In the genomic region with DNA sequence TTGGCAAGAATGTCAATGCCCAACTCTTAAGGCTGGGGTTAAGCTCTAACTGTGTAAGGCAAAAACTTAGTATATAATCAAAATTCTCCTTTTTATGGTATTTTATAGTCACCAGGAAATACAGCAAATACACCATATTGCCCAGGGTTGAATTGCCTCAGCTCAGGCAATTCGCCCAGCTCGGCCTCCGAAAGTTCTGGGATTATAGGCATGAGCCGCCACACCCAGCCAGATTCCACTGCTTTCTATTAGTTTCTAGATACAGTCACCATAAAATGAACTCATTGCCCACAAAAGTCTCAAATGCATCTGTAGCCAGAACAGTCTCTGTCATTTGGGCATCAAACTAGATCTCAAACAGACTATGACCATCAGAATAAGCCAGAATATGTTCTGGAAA, we compare ENCODE assay signal across 1 cellular context.
TF ChIP-seq lines count a peak whose summit lies in the region.

No MANE protein-coding gene starts in this region.

TF ChIP-seq in H1, 55 proteins besides CTCF, POLR2A, EP300 and RAD21:
- TF ChIP-seq ASH2L (IDR thresholded peaks at IDR 0.05; ENCODE audit: low read length) (no peak), SP4 (IDR thresholded peaks at IDR 0.05; ENCODE audit: low read length) (no peak), CBX8 (IDR thresholded peaks at IDR 0.05; ENCODE audit: borderline replicate concordance, low read depth, low read length) (no peak), KDM4A (IDR thresholded peaks at IDR 0.05; ENCODE audit: low read depth, low read length, severe bottlenecking) (no peak), CEBPB (IDR thresholded peaks at IDR 0.05; ENCODE audit: low read depth, low read length) (no peak), TAF1 (IDR thresholded peaks at IDR 0.05; ENCODE audit: low read depth, low read length) (no peak), HDAC6 (IDR thresholded peaks at IDR 0.05; ENCODE audit: low read depth, low read length) (no peak), RNF2 (IDR thresholded peaks at IDR 0.05; ENCODE audit: borderline replicate concordance, low read depth, low read length, missing control alignments, poor library complexity, severe bottlenecking) (no peak), SAP30 (IDR thresholded peaks at IDR 0.05; ENCODE audit: insufficient read depth, insufficient replicate concordance, low read length) (no peak), SRF (IDR thresholded peaks at IDR 0.05; ENCODE audit: low read depth, low read length) (no peak), BRCA1 (IDR thresholded peaks at IDR 0.05; ENCODE audit: low read depth, low read length) (no peak), CTBP2 (IDR thresholded peaks at IDR 0.05; ENCODE audit: borderline replicate concordance, insufficient read depth, insufficient read length, low read length) (no peak), TBP (IDR thresholded peaks at IDR 0.05; ENCODE audit: low read depth, low read length) (no peak), YY1 (IDR thresholded peaks at IDR 0.05; ENCODE audit: low read depth, low read length) (no peak), CREB1 (IDR thresholded peaks at IDR 0.05) (no peak), EZH2 (IDR thresholded peaks at IDR 0.05; ENCODE audit: low read depth, low read length, severe bottlenecking) (no peak)
- TF ChIP-seq, protein P1, sequence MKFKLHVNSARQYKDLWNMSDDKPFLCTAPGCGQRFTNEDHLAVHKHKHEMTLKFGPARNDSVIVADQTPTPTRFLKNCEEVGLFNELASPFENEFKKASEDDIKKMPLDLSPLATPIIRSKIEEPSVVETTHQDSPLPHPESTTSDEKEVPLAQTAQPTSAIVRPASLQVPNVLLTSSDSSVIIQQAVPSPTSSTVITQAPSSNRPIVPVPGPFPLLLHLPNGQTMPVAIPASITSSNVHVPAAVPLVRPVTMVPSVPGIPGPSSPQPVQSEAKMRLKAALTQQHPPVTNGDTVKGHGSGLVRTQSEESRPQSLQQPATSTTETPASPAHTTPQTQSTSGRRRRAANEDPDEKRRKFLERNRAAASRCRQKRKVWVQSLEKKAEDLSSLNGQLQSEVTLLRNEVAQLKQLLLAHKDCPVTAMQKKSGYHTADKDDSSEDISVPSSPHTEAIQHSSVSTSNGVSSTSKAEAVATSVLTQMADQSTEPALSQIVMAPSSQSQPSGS (IDR thresholded peaks at IDR 0.05; ENCODE audit: low read length), result no peak
- TF ChIP-seq, protein P2, sequence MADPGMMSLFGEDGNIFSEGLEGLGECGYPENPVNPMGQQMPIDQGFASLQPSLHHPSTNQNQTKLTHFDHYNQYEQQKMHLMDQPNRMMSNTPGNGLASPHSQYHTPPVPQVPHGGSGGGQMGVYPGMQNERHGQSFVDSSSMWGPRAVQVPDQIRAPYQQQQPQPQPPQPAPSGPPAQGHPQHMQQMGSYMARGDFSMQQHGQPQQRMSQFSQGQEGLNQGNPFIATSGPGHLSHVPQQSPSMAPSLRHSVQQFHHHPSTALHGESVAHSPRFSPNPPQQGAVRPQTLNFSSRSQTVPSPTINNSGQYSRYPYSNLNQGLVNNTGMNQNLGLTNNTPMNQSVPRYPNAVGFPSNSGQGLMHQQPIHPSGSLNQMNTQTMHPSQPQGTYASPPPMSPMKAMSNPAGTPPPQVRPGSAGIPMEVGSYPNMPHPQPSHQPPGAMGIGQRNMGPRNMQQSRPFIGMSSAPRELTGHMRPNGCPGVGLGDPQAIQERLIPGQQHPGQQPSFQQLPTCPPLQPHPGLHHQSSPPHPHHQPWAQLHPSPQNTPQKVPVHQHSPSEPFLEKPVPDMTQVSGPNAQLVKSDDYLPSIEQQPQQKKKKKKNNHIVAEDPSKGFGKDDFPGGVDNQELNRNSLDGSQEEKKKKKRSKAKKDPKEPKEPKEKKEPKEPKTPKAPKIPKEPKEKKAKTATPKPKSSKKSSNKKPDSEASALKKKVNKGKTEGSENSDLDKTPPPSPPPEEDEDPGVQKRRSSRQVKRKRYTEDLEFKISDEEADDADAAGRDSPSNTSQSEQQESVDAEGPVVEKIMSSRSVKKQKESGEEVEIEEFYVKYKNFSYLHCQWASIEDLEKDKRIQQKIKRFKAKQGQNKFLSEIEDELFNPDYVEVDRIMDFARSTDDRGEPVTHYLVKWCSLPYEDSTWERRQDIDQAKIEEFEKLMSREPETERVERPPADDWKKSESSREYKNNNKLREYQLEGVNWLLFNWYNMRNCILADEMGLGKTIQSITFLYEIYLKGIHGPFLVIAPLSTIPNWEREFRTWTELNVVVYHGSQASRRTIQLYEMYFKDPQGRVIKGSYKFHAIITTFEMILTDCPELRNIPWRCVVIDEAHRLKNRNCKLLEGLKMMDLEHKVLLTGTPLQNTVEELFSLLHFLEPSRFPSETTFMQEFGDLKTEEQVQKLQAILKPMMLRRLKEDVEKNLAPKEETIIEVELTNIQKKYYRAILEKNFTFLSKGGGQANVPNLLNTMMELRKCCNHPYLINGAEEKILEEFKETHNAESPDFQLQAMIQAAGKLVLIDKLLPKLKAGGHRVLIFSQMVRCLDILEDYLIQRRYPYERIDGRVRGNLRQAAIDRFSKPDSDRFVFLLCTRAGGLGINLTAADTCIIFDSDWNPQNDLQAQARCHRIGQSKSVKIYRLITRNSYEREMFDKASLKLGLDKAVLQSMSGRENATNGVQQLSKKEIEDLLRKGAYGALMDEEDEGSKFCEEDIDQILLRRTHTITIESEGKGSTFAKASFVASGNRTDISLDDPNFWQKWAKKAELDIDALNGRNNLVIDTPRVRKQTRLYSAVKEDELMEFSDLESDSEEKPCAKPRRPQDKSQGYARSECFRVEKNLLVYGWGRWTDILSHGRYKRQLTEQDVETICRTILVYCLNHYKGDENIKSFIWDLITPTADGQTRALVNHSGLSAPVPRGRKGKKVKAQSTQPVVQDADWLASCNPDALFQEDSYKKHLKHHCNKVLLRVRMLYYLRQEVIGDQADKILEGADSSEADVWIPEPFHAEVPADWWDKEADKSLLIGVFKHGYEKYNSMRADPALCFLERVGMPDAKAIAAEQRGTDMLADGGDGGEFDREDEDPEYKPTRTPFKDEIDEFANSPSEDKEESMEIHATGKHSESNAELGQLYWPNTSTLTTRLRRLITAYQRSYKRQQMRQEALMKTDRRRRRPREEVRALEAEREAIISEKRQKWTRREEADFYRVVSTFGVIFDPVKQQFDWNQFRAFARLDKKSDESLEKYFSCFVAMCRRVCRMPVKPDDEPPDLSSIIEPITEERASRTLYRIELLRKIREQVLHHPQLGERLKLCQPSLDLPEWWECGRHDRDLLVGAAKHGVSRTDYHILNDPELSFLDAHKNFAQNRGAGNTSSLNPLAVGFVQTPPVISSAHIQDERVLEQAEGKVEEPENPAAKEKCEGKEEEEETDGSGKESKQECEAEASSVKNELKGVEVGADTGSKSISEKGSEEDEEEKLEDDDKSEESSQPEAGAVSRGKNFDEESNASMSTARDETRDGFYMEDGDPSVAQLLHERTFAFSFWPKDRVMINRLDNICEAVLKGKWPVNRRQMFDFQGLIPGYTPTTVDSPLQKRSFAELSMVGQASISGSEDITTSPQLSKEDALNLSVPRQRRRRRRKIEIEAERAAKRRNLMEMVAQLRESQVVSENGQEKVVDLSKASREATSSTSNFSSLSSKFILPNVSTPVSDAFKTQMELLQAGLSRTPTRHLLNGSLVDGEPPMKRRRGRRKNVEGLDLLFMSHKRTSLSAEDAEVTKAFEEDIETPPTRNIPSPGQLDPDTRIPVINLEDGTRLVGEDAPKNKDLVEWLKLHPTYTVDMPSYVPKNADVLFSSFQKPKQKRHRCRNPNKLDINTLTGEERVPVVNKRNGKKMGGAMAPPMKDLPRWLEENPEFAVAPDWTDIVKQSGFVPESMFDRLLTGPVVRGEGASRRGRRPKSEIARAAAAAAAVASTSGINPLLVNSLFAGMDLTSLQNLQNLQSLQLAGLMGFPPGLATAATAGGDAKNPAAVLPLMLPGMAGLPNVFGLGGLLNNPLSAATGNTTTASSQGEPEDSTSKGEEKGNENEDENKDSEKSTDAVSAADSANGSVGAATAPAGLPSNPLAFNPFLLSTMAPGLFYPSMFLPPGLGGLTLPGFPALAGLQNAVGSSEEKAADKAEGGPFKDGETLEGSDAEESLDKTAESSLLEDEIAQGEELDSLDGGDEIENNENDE (IDR thresholded peaks at IDR 0.05; ENCODE audit: insufficient replicate concordance, low read length), result no peak
